In genomic region chr7:85475071-85475470, GRCh38 we compare ENCODE assay signal across 26 cellular contexts.
DNase-seq lines count a peak whose midpoint lies in the region; ATAC-seq lines count a peak whose summit lies in the region.
"Had no signal": no experiment of that assay in that cellular context is flagged by ENCODE, and none has a peak within 500 bp of the region (broad histone marks: within the 10 kb centered on the region; RNA-seq: fewer than 3 reads in every experiment).

No MANE protein-coding gene starts in this region.

- H3K4me3 Mint-ChIP-seq in activated naive CD8-positive, alpha-beta T cell treated with anti-CD3 and anti-CD28 coated beads, Interleukin-2, amount 50 U/mL, for 24 hours, result no peak overlapping the region
- no peak overlapping the region for H3K4me3 Mint-ChIP-seq in stimulated activated naive B cell treated with anti-CD40 and anti-IgM and Interleukin-4, amounts not matched to agents 10 μg/mL and 1 μg/mL and 100 μg/mL, for 72 hours
- H3K4me3 Mint-ChIP-seq: CD4-positive, alpha-beta T cell; GM23338; H9; T-helper 2 cell treated with Interferon-gamma antibody and Interleukin-4, amounts not matched to agents 5 μg/mL and 100 μg/mL, for 36 hours had no signal

- H3K9me3 Mint-ChIP-seq in activated naive CD8-positive, alpha-beta T cell treated with anti-CD3 and anti-CD28 coated beads, Interleukin-2, amount 50 U/mL, for 24 hours, result peaks cover 3% of the 10 kb centered on the region
- H3K9me3 Mint-ChIP-seq in stimulated activated naive B cell treated with anti-CD40 and anti-IgM and Interleukin-4, amounts not matched to agents 10 μg/mL and 1 μg/mL and 100 μg/mL, for 72 hours, result no peaks in the 10 kb centered on the region
- H3K9me3 Mint-ChIP-seq: GM23338; H9; T-helper 2 cell treated with Interferon-gamma antibody and Interleukin-4, amounts not matched to agents 5 μg/mL and 100 μg/mL, for 36 hours had no signal

- no peaks in the 10 kb centered on the region for H3K36me3 Mint-ChIP-seq in activated naive CD8-positive, alpha-beta T cell treated with anti-CD3 and anti-CD28 coated beads, Interleukin-2, amount 50 U/mL, for 24 hours (ENCODE audit: low read depth)
- H3K36me3 Mint-ChIP-seq in stimulated activated naive B cell treated with anti-CD40 and anti-IgM and Interleukin-4, amounts not matched to agents 10 μg/mL and 1 μg/mL and 100 μg/mL, for 72 hours, result no peaks in the 10 kb centered on the region

- peak; percentile 50 for ATAC-seq in GM18498 (IDR thresholded peaks at IDR 0.05; ENCODE audit: unreplicated experiment)
- peak; percentile 41 for ATAC-seq in GM18868 (IDR thresholded peaks at IDR 0.05; ENCODE audit: unreplicated experiment)
- peak; percentile 32 for ATAC-seq in HG03354 (IDR thresholded peaks at IDR 0.05; ENCODE audit: poor library complexity, severe bottlenecking, unreplicated experiment)
- no peak for ATAC-seq in activated CD4-positive, CD25-positive, alpha-beta regulatory T cell treated with anti-CD3 and anti-CD28 coated beads, Interleukin-2, amount 50 U/mL, for 24 hours
- ATAC-seq in activated naive CD8-positive, alpha-beta T cell treated with anti-CD3 and anti-CD28 coated beads, Interleukin-2, amount 50 U/mL, for 24 hours, result no peak
- ATAC-seq in stimulated activated naive B cell treated with anti-CD40 and anti-IgM and Interleukin-4, amounts not matched to agents 10 μg/mL and 1 μg/mL and 100 μg/mL, for 72 hours (replicated peaks), result no peak
- ATAC-seq: A549, GM23338 had no signal

- no peak overlapping the region for H3K27ac Mint-ChIP-seq in activated naive CD8-positive, alpha-beta T cell treated with anti-CD3 and anti-CD28 coated beads, Interleukin-2, amount 50 U/mL, for 24 hours
- no peak overlapping the region for H3K27ac Mint-ChIP-seq in stimulated activated naive B cell treated with anti-CD40 and anti-IgM and Interleukin-4, amounts not matched to agents 10 μg/mL and 1 μg/mL and 100 μg/mL, for 72 hours
- H3K27ac Mint-ChIP-seq: CD4-positive, alpha-beta T cell; GM23338; H9; T-helper 2 cell treated with Interferon-gamma antibody and Interleukin-4, amounts not matched to agents 5 μg/mL and 100 μg/mL, for 36 hours had no signal

- peaks cover 8% of the 10 kb centered on the region for H3K4me1 Mint-ChIP-seq in activated naive CD8-positive, alpha-beta T cell treated with anti-CD3 and anti-CD28 coated beads, Interleukin-2, amount 50 U/mL, for 24 hours
- peaks cover 3 to 21% of the 10 kb centered on the region in 2 donors for H3K4me1 Mint-ChIP-seq in stimulated activated naive B cell treated with anti-CD40 and anti-IgM and Interleukin-4, amounts not matched to agents 10 μg/mL and 1 μg/mL and 100 μg/mL, for 72 hours

- H3K27me3 Mint-ChIP-seq in activated naive CD8-positive, alpha-beta T cell treated with anti-CD3 and anti-CD28 coated beads, Interleukin-2, amount 50 U/mL, for 24 hours, result no peaks in the 10 kb centered on the region
- H3K27me3 Mint-ChIP-seq in stimulated activated naive B cell treated with anti-CD40 and anti-IgM and Interleukin-4, amounts not matched to agents 10 μg/mL and 1 μg/mL and 100 μg/mL, for 72 hours, result no peaks in the 10 kb centered on the region
- H3K27me3 Mint-ChIP-seq: CD4-positive, alpha-beta T cell had no signal

- DNase-seq in OCI-M1 (lab: John Stamatoyannopoulos, UW), result peak; percentile 25
- DNase-seq in activated CD8-positive, alpha-beta memory T cell treated with anti-CD3 and anti-CD28 coated beads for 24 hours, result no peak
- no peak for DNase-seq in activated naive CD8-positive, alpha-beta T cell treated with anti-CD3 and anti-CD28 coated beads, Interleukin-2, amount 50 U/mL, for 24 hours
- DNase-seq in stimulated activated naive B cell treated with anti-CD40 and anti-IgM and Interleukin-4, amounts not matched to agents 10 μg/mL and 1 μg/mL and 100 μg/mL, for 72 hours, result no peak
- DNase-seq: AML-193; CD4-positive, alpha-beta T cell; H9; NCI-H1092 treated with DMSO at 0.1 percent for 48 hours; NCI-H1436; NCI-H187; NCI-H2081 treated with DMSO at 0.1 percent for 48 hours; NCI-H2171; NCI-H226; NCI-H524; NCI-H774; NK-92 treated with Interleukin-12 subunit alpha and Interleukin-12 subunit beta, amount 100 ng/mL, for 24 hours; Right ventricle myocardium superior; RPMI8226; T-helper 1 cell had no signal

Comparison
In these comparisons a context has a peak if more than half of its experiments do, and no peak if none do; other contexts are left out.
1. ATAC-seq: peak in GM18498 (single experiment), GM18868 (single experiment) and HG03354 (single experiment); none in activated CD4-positive, CD25-positive, alpha-beta regulatory T cell treated with anti-CD3 and anti-CD28 coated beads, Interleukin-2, amount 50 U/mL, for 24 hours (0 of 2), activated naive CD8-positive, alpha-beta T cell treated with anti-CD3 and anti-CD28 coated beads, Interleukin-2, amount 50 U/mL, for 24 hours (single experiment) and stimulated activated naive B cell treated with anti-CD40 and anti-IgM and Interleukin-4, amounts not matched to agents 10 μg/mL and 1 μg/mL and 100 μg/mL, for 72 hours (0 of 2).